25 cellular contexts compared by ENCODE assay signal in genomic region chr4:1060646-1061371, GRCh38.
"Had no signal": no experiment of that assay in that cellular context is flagged by ENCODE, and none has a peak within 500 bp of the region (broad histone marks: within the 10 kb centered on the region; RNA-seq: fewer than 3 reads in every experiment).

No MANE protein-coding gene starts in this region.

- H3K79me2 ChIP-seq: parathyroid adenoma had no signal

- H3K9me3 ChIP-seq: heart left ventricle, lower lobe of right lung, spleen, testis, transverse colon had no signal

- ATAC-seq: activated naive CD4-positive, alpha-beta T cell treated with anti-CD3 and anti-CD28 coated beads, Interleukin-2, amount 50 U/mL, for 72 hours; activated T-helper 17 cell treated with anti-CD3 and anti-CD28 coated beads, Interleukin-2, amount 50 U/mL, for 72 hours; esophagus mucosa; heart left ventricle; lower lobe of right lung; naive thymus-derived CD8-positive, alpha-beta T cell; right cardiac atrium had no signal

- H3K27ac ChIP-seq: heart left ventricle, lower lobe of right lung, parathyroid adenoma, spleen, testis, transverse colon had no signal

- H3K27me3 ChIP-seq: testis had no signal

- H3K4me1 ChIP-seq: parathyroid adenoma, testis had no signal

- H3K36me3 ChIP-seq: heart left ventricle, lower lobe of right lung, spleen, transverse colon had no signal

- H3K9ac ChIP-seq: parathyroid adenoma had no signal

- H3K4me3 ChIP-seq: heart left ventricle, lower lobe of right lung, spleen, testis, transverse colon had no signal

- FAIRE-seq: keratinocyte, urothelium cell line had no signal

- H2AFZ ChIP-seq: parathyroid adenoma had no signal

- DNase-seq: activated CD4-positive, alpha-beta T cell treated with anti-CD3 and anti-CD28 coated beads for 48 hours; activated CD4-positive, alpha-beta T cell treated with anti-CD3 and anti-CD28 coated beads, Interleukin-2, amount 50 U/mL, for 48 hours; activated CD8-positive, alpha-beta memory T cell treated with anti-CD3 and anti-CD28 coated beads, Interleukin-2, amount 50 U/mL, for 48 hours; activated naive CD4-positive, alpha-beta T cell; activated T-cell treated with anti-CD3 and anti-CD28 coated beads, Interleukin-2, amount 50 U/mL, for 24 hours; anterior cingulate cortex; cortex of kidney; foreskin fibroblast; lower lobe of right lung; mesenchymal stem cell; naive thymus-derived CD8-positive, alpha-beta T cell; occipital lobe; right cardiac atrium; spleen; stimulated activated CD4-positive, alpha-beta T cell treated with anti-CD3 and anti-CD28 coated beads, Interleukin-2, amount 100 ng/mL, for 48 hours; stimulated activated naive CD4-positive, alpha-beta T cell treated with Interleukin-2 at 50 U/mL for 16 hours; testis; transverse colon had no signal
